25 cellular contexts compared by ENCODE assay signal in the genomic region with DNA sequence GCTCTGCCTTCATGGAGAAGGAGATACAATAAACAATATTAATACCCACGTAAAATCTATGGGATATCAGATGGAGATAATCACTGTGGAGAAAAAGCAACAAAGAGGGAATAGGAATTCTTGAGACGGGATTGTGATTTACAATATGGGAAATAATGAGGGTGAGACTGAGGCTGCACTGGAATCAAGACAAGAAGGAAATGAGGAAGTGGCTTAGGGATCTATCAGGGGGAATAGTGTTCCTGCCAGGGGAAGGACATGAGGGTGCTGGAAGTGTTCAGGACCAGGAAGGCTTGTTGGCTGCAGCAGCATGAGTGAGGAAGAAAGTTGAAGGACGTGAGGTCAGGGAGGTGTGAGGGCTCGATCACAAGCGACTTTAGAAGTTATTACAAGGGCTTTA.
"Had no signal": no experiment of that assay in that cellular context is flagged by ENCODE, and none has a peak within 500 bp of the region (broad histone marks: within the 10 kb centered on the region; RNA-seq: fewer than 3 reads in every experiment).

No MANE protein-coding gene starts in this region.

- H3K27ac ChIP-seq: neural progenitor cell, ovary, parathyroid adenoma, psoas muscle, right lobe of liver, sigmoid colon, stomach, thoracic aorta, thyroid gland, tibial nerve, upper lobe of left lung, vagina had no signal

- H3K4me1 ChIP-seq: parathyroid adenoma, sigmoid colon, thyroid gland, vagina had no signal

- DNase-seq: naive thymus-derived CD4-positive, alpha-beta T cell; natural killer cell; occipital lobe; ovary; psoas muscle; right cardiac atrium; right lobe of liver; sigmoid colon; small intestine; stimulated activated CD4-positive, alpha-beta T cell treated with anti-CD3 and anti-CD28 coated beads, Interleukin-15, amount 100 ng/mL, for 24 hours; stimulated activated CD4-positive, alpha-beta T cell treated with anti-CD3 and anti-CD28 coated beads, Interleukin-2, amount 100 ng/mL, for 24 hours; stimulated activated CD4-positive, alpha-beta T cell treated with anti-CD3 and anti-CD28 coated beads, Interleukin-2, amount 100 ng/mL, for 48 hours; stimulated activated CD4-positive, alpha-beta T cell treated with anti-CD3 and anti-CD28 coated beads, Interleukin-4, amount 100 ng/mL, for 24 hours; stimulated activated naive B cell treated with anti-CD40 and anti-IgM and Interleukin-4, amounts not matched to agents 10 μg/mL and 1 μg/mL and 100 μg/mL, for 72 hours; stimulated activated naive CD4-positive, alpha-beta T cell treated with Interleukin-2 at 50 U/mL for 16 hours; stomach; thyroid gland; trophoblast cell; upper lobe of left lung had no signal

- H3K79me2 ChIP-seq: parathyroid adenoma had no signal

- FAIRE-seq: small intestine, urothelium cell line had no signal

- H3K4me2 ChIP-seq: neural progenitor cell had no signal

- H3K9ac ChIP-seq: neural progenitor cell, parathyroid adenoma had no signal

- H3K36me3 ChIP-seq: neural progenitor cell, ovary, right lobe of liver, sigmoid colon, stomach, thoracic aorta, thyroid gland, tibial nerve, upper lobe of left lung, vagina had no signal

- ATAC-seq: naive thymus-derived CD4-positive, alpha-beta T cell; natural killer cell; stimulated activated naive B cell treated with anti-CD40 and anti-IgM and Interleukin-4, amounts not matched to agents 10 μg/mL and 1 μg/mL and 100 μg/mL, for 72 hours had no signal

- H2AFZ ChIP-seq: neural progenitor cell, parathyroid adenoma had no signal

- H3K27me3 ChIP-seq: neural progenitor cell, ovary, right lobe of liver, sigmoid colon, stomach, thyroid gland, tibial nerve, upper lobe of left lung, vagina had no signal

- H3K4me3 ChIP-seq: neural progenitor cell, ovary, psoas muscle, right lobe of liver, sigmoid colon, stomach, thoracic aorta, thyroid gland, tibial nerve, upper lobe of left lung, vagina had no signal

- H3K9me3 ChIP-seq: ovary, psoas muscle, right lobe of liver, sigmoid colon, stomach, thoracic aorta, thyroid gland, tibial nerve, upper lobe of left lung, vagina had no signal
